In genomic region chr17:38674749-38675615, GRCh38 we compare ENCODE assay signal across 7 cellular contexts. TPM values are rescaled to one million over a fixed set of nuclear protein-coding genes. Genes with fewer than 3 reads are reported as not detected.
DNase-seq lines count a peak whose midpoint lies in the region; ATAC-seq and TF ChIP-seq lines count a peak whose summit lies in the region.

Gene EPOP, minus strand, starts transcription at chr17:38674957. Its CDS starts 462 bp downstream, at chr17:38674495.

- no peaks in the 10 kb centered on the region for H4K20me1 ChIP-seq in mammary epithelial cell (ENCODE audit: insufficient read depth, low read length)

- no peaks in the 10 kb centered on the region for H3K36me3 ChIP-seq in mammary epithelial cell (ENCODE audit: insufficient read depth, low read length)

- CTCF ChIA-PET in mammary epithelial cell (lab: Charles Lee; ENCODE audit: low non-redundant PET), result interaction anchor here (0.6 kb wide), 1 partner anchor 115 kb away, joined by 6 read pairs; no protein-coding TSS in a partner anchor

- dilution Hi-C loops in mammary epithelial cell (cut with HindIII; ENCODE audit: low sequenced_read_pairs), result loop anchor here (10.0 kb wide), 1 partner anchor 180 kb away; no protein-coding TSS in a partner anchor

- ATAC-seq in GM18502 (IDR thresholded peaks at IDR 0.05; ENCODE audit: poor library complexity, unreplicated experiment) (peak; percentile 72), HG03045 (IDR thresholded peaks at IDR 0.05; ENCODE audit: unreplicated experiment) (peak; percentile 74)

- H3K4me2 ChIP-seq in mammary epithelial cell (ENCODE audit: insufficient read depth, low read depth, low read length), result peak within 1 kb of the TSS; percentile 99

- H2AFZ ChIP-seq in mammary epithelial cell (ENCODE audit: low read depth, low read length), result peak within 1 kb of the TSS; percentile 78

- H3K9me3 ChIP-seq in mammary epithelial cell (replicated peaks; ENCODE audit: insufficient read depth, low read length), result no peaks in the 10 kb centered on the region

- no TSS peak for BruUV-seq in mammary epithelial cell (replicated peaks; lab: Mats Ljungman, UMichigan)

- H3K27me3 ChIP-seq in mammary epithelial cell (ENCODE audit: insufficient read depth, low read length), result peaks cover 5% of the 10 kb centered on the region

- TF ChIP-seq CTCF in WI38 (IDR thresholded peaks at IDR 0.05; ENCODE audit: low read depth, low read length), result no peak
- no peak for TF ChIP-seq CTCF in mammary epithelial cell (conservative IDR thresholded peaks at IDR 0.05 in 1 of 2, IDR thresholded peaks at IDR 0.05 in 1 of 2; ENCODE audit: extremely low read depth in 1 of 2, insufficient read depth in 1 of 2, low read depth in 1 of 2, low read length in 2 of 2)

- WGBS in mammary epithelial cell (ENCODE audit: low coverage, missing lambda C conversion rate), result 29% methylated on average over 7 of the region's 80 CpGs

- no peaks in the 10 kb centered on the region for H3K79me2 ChIP-seq in mammary epithelial cell (ENCODE audit: insufficient read depth, low read length)

- in situ Hi-C loops in mammary epithelial cell (cut with MboI; ENCODE audit: low sequenced_read_pairs in 2 of 2), result loop anchor here (25.0 kb wide), 2 partner anchors 238 to 338 kb away; partner anchors contain the start of genes ARHGAP23 (in 1 of the 2) and GPR179 (in 1 of the 2)

- H3K27ac ChIP-seq in mammary epithelial cell (ENCODE audit: insufficient read depth, low read depth, low read length), result peak within 1 kb of the TSS; percentile 19

- H3K4me3 ChIP-seq in WI38 (ENCODE audit: low read depth, low read length) (peak within 1 kb of the TSS; percentile 52), mammary epithelial cell (replicated peaks in 1 of 3; ENCODE audit: insufficient read depth in 1 of 3, low read depth in 2 of 3, low read length in 3 of 3) (peak within 1 kb of the TSS; percentile 49 to 62 (median 53))

- DNase-seq in NCI-H2196 (lab: John Stamatoyannopoulos, UW; ENCODE audit: unreplicated experiment), result peak; percentile 60
- DNase-seq in mammary epithelial cell, result peak; percentile 78
- DNase-seq in islet precursor cell, result peak; percentile 97
- peak; percentile 66 to 92 for DNase-seq in stimulated activated CD4-positive, alpha-beta T cell treated with anti-CD3 and anti-CD28 coated beads, Interleukin-15, amount 100 ng/mL, for 1 hour (ENCODE audit: low read depth in 1 of 2, low spot score in 1 of 2)

- peaks cover 17% of the 10 kb centered on the region for H3K4me1 ChIP-seq in mammary epithelial cell (ENCODE audit: insufficient read depth, low read length)

- H3K9ac ChIP-seq in mammary epithelial cell (ENCODE audit: insufficient read depth, low read length), result peak within 1 kb of the TSS; percentile 40

- intact Hi-C loops in mammary epithelial cell (cut with micrococcal nuclease), result loop anchor here (10.0 kb wide), 1 partner anchor 150 kb away; the partner anchor contains the start of gene CWC25

RNA-seq across cellular contexts. Expression of gene EPOP, which starts in this region (rescaled TPM):
- total RNA-seq in mammary epithelial cell, result 1 to 10 TPM; 2.8 to 3.2 TPM
- 2.4 TPM for polyA plus RNA-seq in mammary epithelial cell
- polyA minus RNA-seq in mammary epithelial cell, result not detected

Comparison
In these comparisons a context has a peak if more than half of its experiments do, and no peak if none do; other contexts are left out.
1. Peak in every context shown above with its lines: DNase-seq, ATAC-seq, H3K4me3 ChIP-seq and H3K27ac ChIP-seq.